In the genomic region with DNA sequence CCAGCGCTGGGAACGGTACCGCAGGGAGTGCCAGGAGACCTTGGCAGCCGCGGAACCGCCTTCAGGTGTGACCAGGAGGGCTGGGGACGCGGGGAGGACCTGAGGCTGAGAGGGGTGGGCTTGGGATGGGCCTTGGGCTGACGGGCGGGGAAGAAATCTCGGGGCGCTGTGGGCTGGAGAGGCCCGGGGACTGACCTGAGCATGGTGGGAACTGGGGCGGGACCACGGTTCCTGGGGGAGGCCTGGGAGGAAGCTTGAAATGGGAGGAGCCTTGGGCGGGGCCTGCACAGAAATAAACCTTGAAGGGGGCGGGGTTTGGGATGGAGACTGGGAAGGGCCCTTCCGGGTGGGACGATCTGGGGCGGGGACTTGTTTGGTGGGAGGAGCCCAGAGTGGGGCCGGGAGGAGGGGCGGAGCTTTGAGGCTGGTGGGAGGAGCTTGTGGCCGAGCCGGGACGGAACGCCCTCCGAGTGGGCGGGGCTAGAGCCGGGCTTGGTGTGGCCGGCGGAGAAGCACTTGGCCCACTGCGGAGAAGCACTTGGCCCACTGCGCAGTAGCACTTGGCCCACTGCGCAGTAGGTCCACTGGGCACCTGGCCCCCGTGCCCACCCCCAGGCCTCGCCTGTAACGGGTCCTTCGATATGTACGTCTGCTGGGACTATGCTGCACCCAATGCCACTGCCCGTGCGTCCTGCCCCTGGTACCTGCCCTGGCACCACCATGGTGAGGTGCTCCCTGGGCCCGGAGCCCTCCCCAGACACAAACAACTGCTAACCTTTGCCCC, we compare ENCODE assay signal across 8 cellular contexts. TPM values are rescaled to one million over a fixed set of nuclear protein-coding genes. Genes with fewer than 3 reads are reported as not detected.
DNase-seq lines count a peak whose midpoint lies in the region; ATAC-seq and TF ChIP-seq lines count a peak whose summit lies in the region.

No MANE protein-coding gene starts in this region.

- CTCF ChIA-PET in OCI-LY7 (lab: Charles Lee; ENCODE audit: unreplicated experiment): no interaction called here

- H3K27me3 ChIP-seq in ovary: no peaks in the 10 kb centered on the region

- no peaks in the 10 kb centered on the region for H3K9me3 Mint-ChIP-seq in activated naive CD8-positive, alpha-beta T cell (ENCODE audit: low read depth)

- H3K27ac Mint-ChIP-seq in activated naive CD8-positive, alpha-beta T cell: no peak overlapping the region

- BruUV-seq in OCI-LY7 (replicated peaks; lab: Mats Ljungman, UMichigan): no TSS peak

- H3K4me2 ChIP-seq in OCI-LY7 (ENCODE audit: low read length): peak overlapping the region; percentile 62

- H3K36me3 ChIP-seq in OCI-LY7 (ENCODE audit: insufficient read depth, low read length): no peaks in the 10 kb centered on the region
- no peaks in the 10 kb centered on the region for H3K36me3 ChIP-seq in ovary

- TF ChIP-seq CTCF in OCI-LY7 (conservative IDR thresholded peaks at IDR 0.05; ENCODE audit: low read length): no peak
- no peak for TF ChIP-seq CTCF in ovary (IDR thresholded peaks at IDR 0.05)

- no peaks in the 10 kb centered on the region for H3K36me3 Mint-ChIP-seq in activated naive CD8-positive, alpha-beta T cell

- H3K4me1 ChIP-seq in OCI-LY7 (ENCODE audit: insufficient read depth, low read length, poor library complexity, severe bottlenecking) (peaks cover 52% of the 10 kb centered on the region), ovary (ENCODE audit: insufficient read depth) (no peaks in the 10 kb centered on the region)

- no peaks in the 10 kb centered on the region for H3K79me2 ChIP-seq in OCI-LY7 (ENCODE audit: insufficient read depth, low read depth, low read length)

- TF ChIP-seq EP300 in ovary (IDR thresholded peaks at IDR 0.05): no peak

- no peaks in the 10 kb centered on the region for H3K27me3 Mint-ChIP-seq in activated naive CD8-positive, alpha-beta T cell

- DNase-seq in NCI-H1417 (lab: John Stamatoyannopoulos, UW) (peak; percentile 47 to 91 (median 72)), NCI-H1417 treated with DMSO at 0.1 percent for 48 hours (lab: John Stamatoyannopoulos, UW) (no peak), OCI-LY7 (ENCODE audit: low spot score) (peak; percentile 91), Right ventricle myocardium superior (peak; percentile 77), ovary (peak in 4 of 5 donors; percentile 29 to 67 (median 58)), NCI-H1092 (lab: John Stamatoyannopoulos, UW) (no peak)

- ATAC-seq in HG02970 (IDR thresholded peaks at IDR 0.05; ENCODE audit: low FRiP score, unreplicated experiment) (peak; percentile 47), Right ventricle myocardium superior (ENCODE audit: poor library complexity) (peak; percentile 61)

- no peaks in the 10 kb centered on the region for H3K9me2 ChIP-seq in OCI-LY7 (ENCODE audit: insufficient read depth, low read length)

- no peak for TF ChIP-seq POLR2A in ovary (IDR thresholded peaks at IDR 0.05)

- no peak overlapping the region for H3K27ac ChIP-seq in OCI-LY7 (ENCODE audit: low read depth, low read length, poor library complexity, severe bottlenecking)
- H3K27ac ChIP-seq in ovary: no peak overlapping the region

- no peak overlapping the region for H2AFZ ChIP-seq in OCI-LY7 (ENCODE audit: low read length)

- peak overlapping the region; percentile 58 for H3K4me3 Mint-ChIP-seq in activated naive CD8-positive, alpha-beta T cell

- H3K4me1 Mint-ChIP-seq in activated naive CD8-positive, alpha-beta T cell (ENCODE audit: low read depth): peaks cover 28% of the 10 kb centered on the region

- H4K20me1 ChIP-seq in OCI-LY7 (ENCODE audit: insufficient read depth, low read length): no peaks in the 10 kb centered on the region

- H3K9me3 ChIP-seq in OCI-LY7 (ENCODE audit: low read length): no peaks in the 10 kb centered on the region
- H3K9me3 ChIP-seq in ovary: no peaks in the 10 kb centered on the region

- intact Hi-C loops in OCI-LY7 (cut with micrococcal nuclease; ENCODE audit: unreplicated experiment): loop anchor here (1.0 kb wide), 1 partner anchor 35 kb away; no protein-coding TSS in a partner anchor
- intact Hi-C loops in Right ventricle myocardium superior (cut with DNase I): no loop called here
- intact Hi-C loops in ovary (cut with DNase I): no loop called here

- POLR2A ChIA-PET in OCI-LY7 (lab: Charles Lee): interaction anchor here (0.7 to 1.3 kb wide), 4 partner anchors 9 to 1185 kb away, joined by 3 to 5 read pairs (median 3); no protein-coding TSS in a partner anchor

- H3K4me3 ChIP-seq in OCI-LY7 (ENCODE audit: low read depth, low read length, poor library complexity, severe bottlenecking) (peak overlapping the region; percentile 47), ovary (no peak overlapping the region)

- 7 to 9% (median 9%) methylated on average over 42 of the region's 42 CpGs for WGBS in ovary, 3 donors

RNA-seq across cellular contexts. Expression of gene GIPR, which starts 2.8 kb away (rescaled TPM):
- total RNA-seq in OCI-LY7 (2014; rRNA removed; shearing (Covaris generic)): 6.6 and 7.9 TPM in 2 replicates
- 23.3 and 24.6 TPM in 2 replicates for total RNA-seq in OCI-LY7 (2022)
- 3.8 TPM for total RNA-seq in Right ventricle myocardium superior
- total RNA-seq in ovary: 1 to 10 TPM in 1 of 7 donors, under 1 TPM in 3, not detected in 3; 0.20 to 1.6 (median 0.59) TPM
- under 1 TPM; 0.02 to 0.33 TPM for polyA plus RNA-seq in ovary

RNA-seq across cellular contexts. Expression of gene SNRPD2, which starts 20.9 kb away (rescaled TPM):
- total RNA-seq in OCI-LY7 (2014; rRNA removed; shearing (Covaris generic)): 774 and 848 TPM in 2 replicates
- total RNA-seq in OCI-LY7 (2022) (518 and 523 TPM in 2 replicates), Right ventricle myocardium superior (251 TPM), ovary (100 to 1,000 TPM; 288 to 508 (median 382) TPM)
- 100 to 1,000 TPM; 279 to 499 TPM for polyA plus RNA-seq in ovary

RNA-seq across cellular contexts. Expression of gene QPCTL, which starts 21.6 kb away (rescaled TPM):
- 15.7 and 24.8 TPM in 2 replicates for total RNA-seq in OCI-LY7 (2014; rRNA removed; shearing (Covaris generic))
- total RNA-seq in OCI-LY7 (2022) (25.1 and 26.3 TPM in 2 replicates), Right ventricle myocardium superior (1.6 TPM), ovary (10 to 100 TPM in 1 of 7 donors, 1 to 10 TPM in 6; 4.2 to 15.3 (median 7.3) TPM)
- polyA plus RNA-seq in ovary: 1 to 10 TPM; 3.2 to 6.8 TPM

RNA-seq across cellular contexts. Expression of gene EML2, which starts 31.7 kb away (rescaled TPM):
- 23.6 and 26.1 TPM in 2 replicates for total RNA-seq in OCI-LY7 (2014; rRNA removed; shearing (Covaris generic))
- total RNA-seq in OCI-LY7 (2022) (47.5 and 52.5 TPM in 2 replicates), Right ventricle myocardium superior (30.6 TPM), ovary (10 to 100 TPM in 6 of 7 donors, 1 to 10 TPM in 1; 9.9 to 25.0 (median 14.4) TPM)
- 10 to 100 TPM; 13.1 to 16.3 TPM for polyA plus RNA-seq in ovary

RNA-seq across cellular contexts. Expression of gene FBXO46, which starts 59.8 kb away (rescaled TPM):
- 23.9 and 27.5 TPM in 2 replicates for total RNA-seq in OCI-LY7 (2014; rRNA removed; shearing (Covaris generic))
- total RNA-seq in OCI-LY7 (2022): 31.7 and 32.2 TPM in 2 replicates
- total RNA-seq in Right ventricle myocardium superior: 14.5 TPM
- total RNA-seq in ovary: 10 to 100 TPM; 13.4 to 32.5 (median 22.4) TPM
- 10 to 100 TPM in 1 of 2 donors, 1 to 10 TPM in 1; 6.7 to 13.9 TPM for polyA plus RNA-seq in ovary

Comparison
In these comparisons a context has a peak if more than half of its experiments do, and no peak if none do; other contexts are left out.
1. DNase-seq: peak in NCI-H1417 (3 of 3), OCI-LY7 (single experiment), Right ventricle myocardium superior (single experiment) and ovary (4 of 5); none in NCI-H1417 treated with DMSO at 0.1 percent for 48 hours (single experiment) and NCI-H1092 (single experiment).